In genomic region chr11:115613004-115613403, GRCh38 we compare ENCODE assay signal across 29 cellular contexts.
"Had no signal": no experiment of that assay in that cellular context is flagged by ENCODE, and none has a peak within 500 bp of the region (broad histone marks: within the 10 kb centered on the region; RNA-seq: fewer than 3 reads in every experiment).

No MANE protein-coding gene starts in this region.

- H3K4me3 Mint-ChIP-seq: activated CD4-positive, alpha-beta memory T cell treated with anti-CD3 and anti-CD28 coated beads, Interleukin-2, amount 10 ng/mL, durations not matched to agents 7 days and 5 days; activated CD8-positive, alpha-beta memory T cell treated with anti-CD3 and anti-CD28 coated beads, Interleukin-2, amount 10 ng/mL, durations not matched to agents 7 days and 5 days; activated naive CD4-positive, alpha-beta T cell treated with anti-CD3 and anti-CD28 coated beads, Interleukin-2, amount 10 ng/mL, durations not matched to agents 7 days and 5 days; activated naive CD8-positive, alpha-beta T cell; activated naive CD8-positive, alpha-beta T cell treated with anti-CD3 and anti-CD28 coated beads, Interleukin-2, amount 50 U/mL, for 24 hours; central memory CD8-positive, alpha-beta T cell had no signal

- H3K36me3 ChIP-seq: brain microvascular endothelial cell, SJCRH30, WERI-Rb-1 had no signal

- ATAC-seq: activated CD8-positive, alpha-beta memory T cell treated with anti-CD3 and anti-CD28 coated beads, Interleukin-2, amount 10 ng/mL, durations not matched to agents 7 days and 5 days; activated naive CD8-positive, alpha-beta T cell treated with anti-CD3 and anti-CD28 coated beads, Interleukin-2, amount 50 U/mL, for 24 hours; Panc1 had no signal

- DNase-seq: activated CD4-positive, alpha-beta memory T cell treated with anti-CD3 and anti-CD28 coated beads, Interleukin-2, amount 10 ng/mL, durations not matched to agents 7 days and 5 days; activated CD4-positive, alpha-beta T cell treated with anti-CD3 and anti-CD28 coated beads for 1 hour; activated CD4-positive, alpha-beta T cell treated with anti-CD3 and anti-CD28 coated beads for 48 hours; activated CD4-positive, CD25-positive, alpha-beta regulatory T cell; activated CD8-positive, alpha-beta memory T cell treated with anti-CD3 and anti-CD28 coated beads for 24 hours; activated CD8-positive, alpha-beta memory T cell treated with anti-CD3 and anti-CD28 coated beads, Interleukin-2, amount 10 ng/mL, durations not matched to agents 7 days and 5 days; activated CD8-positive, alpha-beta memory T cell treated with anti-CD3 and anti-CD28 coated beads, Interleukin-2, amount 50 U/mL, for 48 hours; activated effector memory CD4-positive, alpha-beta T cell treated with Interleukin-2 at 50 U/mL for 16 hours; activated naive CD4-positive, alpha-beta T cell treated with anti-CD3 and anti-CD28 coated beads, Interleukin-2, amount 10 ng/mL, durations not matched to agents 7 days and 5 days; activated naive CD8-positive, alpha-beta T cell treated with anti-CD3 and anti-CD28 coated beads, Interleukin-2, amount 50 U/mL, for 24 hours; activated T-cell treated with anti-CD3 and anti-CD28 coated beads, Interleukin-2, amount 50 U/mL, for 48 hours; anterior cingulate cortex; brain microvascular endothelial cell; MM.1S; NCI-H1105; NCI-H1417 treated with DMSO at 0.1 percent for 48 hours; NCI-H187 treated with DMSO at 0.1 percent for 48 hours; NCI-H2081; NCI-H2171 treated with DMSO at 0.1 percent for 48 hours; NCI-H226; NCI-H524 treated with DMSO at 0.1 percent for 48 hours; SHP77; SJCRH30; T1000; WERI-Rb-1 had no signal

- H3K4me3 ChIP-seq: SJCRH30, SK-N-MC had no signal

- H3K27ac Mint-ChIP-seq: activated CD4-positive, alpha-beta memory T cell treated with anti-CD3 and anti-CD28 coated beads, Interleukin-2, amount 10 ng/mL, durations not matched to agents 7 days and 5 days; activated CD8-positive, alpha-beta memory T cell treated with anti-CD3 and anti-CD28 coated beads, Interleukin-2, amount 10 ng/mL, durations not matched to agents 7 days and 5 days; activated naive CD4-positive, alpha-beta T cell treated with anti-CD3 and anti-CD28 coated beads, Interleukin-2, amount 10 ng/mL, durations not matched to agents 7 days and 5 days; activated naive CD8-positive, alpha-beta T cell; activated naive CD8-positive, alpha-beta T cell treated with anti-CD3 and anti-CD28 coated beads, Interleukin-2, amount 50 U/mL, for 24 hours had no signal

- H3K27ac ChIP-seq: brain microvascular endothelial cell, SJCRH30, SK-N-MC, WERI-Rb-1 had no signal

- H3K36me3 Mint-ChIP-seq: activated CD8-positive, alpha-beta memory T cell treated with anti-CD3 and anti-CD28 coated beads, Interleukin-2, amount 10 ng/mL, durations not matched to agents 7 days and 5 days; activated naive CD4-positive, alpha-beta T cell treated with anti-CD3 and anti-CD28 coated beads, Interleukin-2, amount 10 ng/mL, durations not matched to agents 7 days and 5 days; activated naive CD8-positive, alpha-beta T cell had no signal

- H3K27me3 ChIP-seq: brain microvascular endothelial cell, SJCRH30 had no signal

- H3K4me1 Mint-ChIP-seq: activated CD4-positive, alpha-beta memory T cell treated with anti-CD3 and anti-CD28 coated beads, Interleukin-2, amount 10 ng/mL, durations not matched to agents 7 days and 5 days; activated CD8-positive, alpha-beta memory T cell treated with anti-CD3 and anti-CD28 coated beads, Interleukin-2, amount 10 ng/mL, durations not matched to agents 7 days and 5 days; activated naive CD4-positive, alpha-beta T cell treated with anti-CD3 and anti-CD28 coated beads, Interleukin-2, amount 10 ng/mL, durations not matched to agents 7 days and 5 days; activated naive CD8-positive, alpha-beta T cell treated with anti-CD3 and anti-CD28 coated beads, Interleukin-2, amount 50 U/mL, for 24 hours; central memory CD8-positive, alpha-beta T cell had no signal

- H3K9me3 ChIP-seq: SJCRH30 had no signal

- H3K27me3 Mint-ChIP-seq: activated CD4-positive, alpha-beta memory T cell treated with anti-CD3 and anti-CD28 coated beads, Interleukin-2, amount 10 ng/mL, durations not matched to agents 7 days and 5 days; activated CD8-positive, alpha-beta memory T cell treated with anti-CD3 and anti-CD28 coated beads, Interleukin-2, amount 10 ng/mL, durations not matched to agents 7 days and 5 days; activated naive CD4-positive, alpha-beta T cell treated with anti-CD3 and anti-CD28 coated beads, Interleukin-2, amount 10 ng/mL, durations not matched to agents 7 days and 5 days had no signal

- H3K9me3 Mint-ChIP-seq: activated CD4-positive, alpha-beta memory T cell treated with anti-CD3 and anti-CD28 coated beads, Interleukin-2, amount 10 ng/mL, durations not matched to agents 7 days and 5 days; central memory CD8-positive, alpha-beta T cell had no signal
